ENCODE assay signal across 12 cellular contexts in the genomic region with DNA sequence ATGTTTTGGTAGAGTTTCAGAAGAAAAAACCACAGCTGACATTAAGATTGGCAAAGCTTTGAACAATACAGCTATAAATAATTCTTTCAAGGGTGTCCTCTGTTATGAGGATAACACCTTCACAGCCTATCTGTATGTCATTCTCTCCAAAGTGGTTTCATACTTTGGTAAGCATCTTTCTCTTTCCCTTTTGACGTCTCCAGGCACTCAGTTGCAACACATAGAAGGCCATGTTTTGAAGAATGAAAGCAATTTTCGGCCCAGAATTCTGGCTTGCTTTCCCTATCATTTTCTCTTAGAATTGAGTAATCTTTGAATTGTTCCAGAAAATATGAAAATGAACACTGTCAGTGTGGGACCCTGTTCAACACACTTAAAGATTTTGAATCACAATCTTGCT.
DNase-seq lines count a peak whose midpoint lies in the region; ATAC-seq, FAIRE-seq and TF ChIP-seq lines count a peak whose summit lies in the region.
"Had no signal": no experiment of that assay in that cellular context is flagged by ENCODE, and none has a peak within 500 bp of the region (broad histone marks: within the 10 kb centered on the region; RNA-seq: fewer than 3 reads in every experiment).

No MANE protein-coding gene starts in this region.

- H3K4me1 ChIP-seq in ACC112 (ENCODE audit: control insufficient read depth, insufficient read depth, low read length, unreplicated experiment): peaks cover 14% of the 10 kb centered on the region
- H3K4me1 ChIP-seq in esophagus muscularis mucosa: peaks cover 2 to 18% (median 7%) of the 10 kb centered on the region in 4 donors

- peak; percentile 64 for ATAC-seq in HG03139 (IDR thresholded peaks at IDR 0.05; ENCODE audit: unreplicated experiment)

- H3K4me3 ChIP-seq in ACC112 (ENCODE audit: low read depth, low read length) (peak overlapping the region; percentile 59), esophagus muscularis mucosa (no peak overlapping the region)

- TF ChIP-seq POLR2A in esophagus muscularis mucosa (IDR thresholded peaks at IDR 0.05; ENCODE audit: low read depth): no peak
- no peak for TF ChIP-seq POLR2A in GM12892 (IDR thresholded peaks at IDR 0.05; ENCODE audit: low read depth, low read length)

- no peaks in the 10 kb centered on the region for H3K27me3 ChIP-seq in ACC112 (ENCODE audit: insufficient read depth, low read length)
- H3K27me3 ChIP-seq in esophagus muscularis mucosa: no peaks in the 10 kb centered on the region

- peak; percentile 94 for FAIRE-seq in GM19239 (lab: Jason Lieb, UNC)
- no peak for FAIRE-seq in GM12892 (lab: Jason Lieb, UNC)

- intact Hi-C loops in esophagus muscularis mucosa (cut with DNase I): no loop called here

- no peak for TF ChIP-seq EP300 in esophagus muscularis mucosa (IDR thresholded peaks at IDR 0.05)

- DNase-seq in GM19239 (ENCODE audit: insufficient read length, low spot score) (peak; percentile 44), esophagus muscularis mucosa (ENCODE audit: extremely low spot score) (no peak), GM12892 (ENCODE audit: insufficient read length) (no peak), SW480 (ENCODE audit: low spot score) (no peak), NCI-H446 (lab: John Stamatoyannopoulos, UW) (no peak), cerebellar cortex (ENCODE audit: low spot score) (no peak)
- DNase-seq: effector CD4-positive, alpha-beta T cell; HFFc6; NCI-H2227 treated with DMSO at 0.1 percent for 48 hours had no signal

- H3K36me3 ChIP-seq in ACC112 (ENCODE audit: insufficient read depth, low read length) (no peaks in the 10 kb centered on the region), esophagus muscularis mucosa (no peaks in the 10 kb centered on the region)

- TF ChIP-seq CTCF in esophagus muscularis mucosa (IDR thresholded peaks at IDR 0.05): no peak

- H3K27ac ChIP-seq in ACC112 (ENCODE audit: low read depth, low read length): peak overlapping the region; percentile 39
- H3K27ac ChIP-seq in esophagus muscularis mucosa (replicated peaks in 1 of 4): peak overlapping the region in 3 of 4 donors; percentile 22 to 43 (median 24)
- H3K27ac ChIP-seq: C4-2B had no signal

- H2AFZ ChIP-seq in ACC112 (ENCODE audit: low read length, unreplicated experiment): peak overlapping the region; percentile 88

- no peaks in the 10 kb centered on the region for H3K79me2 ChIP-seq in ACC112 (ENCODE audit: control insufficient read depth, insufficient read depth, low read length, unreplicated experiment)

- peaks cover 0 to 4% (median 0%) of the 10 kb centered on the region in 4 donors for H3K9me3 ChIP-seq in esophagus muscularis mucosa

- WGBS in esophagus muscularis mucosa: 75% methylated on average over 2 of the region's 2 CpGs
